In the genomic region with DNA sequence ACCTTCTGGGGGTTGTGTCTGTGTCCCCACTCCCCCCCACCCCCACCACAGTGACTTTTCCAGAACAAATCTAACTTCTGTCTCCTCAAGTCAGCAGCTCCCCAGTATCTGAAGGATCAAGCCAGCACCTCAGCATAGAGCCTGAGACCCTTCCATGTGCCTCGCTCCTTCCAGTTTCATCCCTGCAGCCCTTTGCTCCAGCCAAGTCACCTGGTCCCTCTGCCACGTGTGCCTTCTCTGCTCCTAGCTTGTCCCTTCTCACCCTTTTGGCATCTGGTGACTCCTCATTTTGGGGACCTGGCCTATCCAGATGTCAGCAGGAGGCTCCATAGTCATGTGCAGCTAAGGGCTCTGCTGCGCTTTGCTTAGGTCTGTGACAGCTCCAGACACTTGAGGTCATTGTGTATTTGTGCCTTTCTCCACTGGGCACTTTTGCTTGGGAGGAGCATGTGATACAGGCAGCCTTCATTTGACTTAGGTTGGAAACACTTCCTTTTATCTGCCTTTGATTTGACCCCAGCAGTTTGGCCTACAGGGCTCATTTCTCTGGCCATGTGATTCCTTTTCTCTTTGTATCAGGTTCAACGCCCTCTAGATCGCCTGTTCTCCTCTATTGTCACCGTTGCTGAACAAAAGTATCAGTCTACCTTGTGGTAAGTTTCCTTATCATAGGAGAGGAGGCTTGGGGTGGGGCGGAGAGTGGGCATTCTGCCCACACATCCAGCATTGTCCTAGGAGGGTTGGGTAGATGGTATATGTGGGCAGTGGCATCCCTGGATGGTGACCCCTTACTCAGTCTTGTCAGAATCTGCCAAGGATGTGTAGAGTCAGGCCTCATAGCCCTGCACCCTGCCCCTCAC, we compare ENCODE assay signal across 16 cellular contexts. TPM values are rescaled to one million over a fixed set of nuclear protein-coding genes. Genes with fewer than 3 reads are reported as not detected.
A peak's percentile ranks its signal among the peaks of the same experiment; 100 is the strongest.
DNase-seq lines count a peak whose midpoint lies in the region; ATAC-seq, FAIRE-seq and TF ChIP-seq lines count a peak whose summit lies in the region.
"Had no signal": no experiment of that assay in that cellular context is flagged by ENCODE, and none has a peak within 500 bp of the region (broad histone marks: within the 10 kb centered on the region; RNA-seq: fewer than 3 reads in every experiment).

No MANE protein-coding gene starts in this region.

- peak overlapping the region; percentile 89 for H3K27ac Mint-ChIP-seq in CD4-positive, alpha-beta T cell
- peak overlapping the region; percentile 96 for H3K27ac Mint-ChIP-seq in dendritic cell treated with granulocyte-macrophage colony-stimulating factor and Interleukin-4, amounts not matched to agents 40 ng/mL and 50 ng/mL, for 4 days

- H3K9me2 ChIP-seq in Karpas-422 (replicated peaks; ENCODE audit: insufficient read depth, low read length): no peaks in the 10 kb centered on the region

- POLR2A ChIA-PET in CD4-positive, alpha-beta T cell (lab: Charles Lee): interaction anchor here (4.0 kb wide), 1 partner anchor 8 kb away, joined by 39 read pairs; no protein-coding TSS in a partner anchor

- H3K9me3 Mint-ChIP-seq in CD4-positive, alpha-beta T cell: no peaks in the 10 kb centered on the region
- H3K9me3 Mint-ChIP-seq in dendritic cell treated with granulocyte-macrophage colony-stimulating factor and Interleukin-4, amounts not matched to agents 40 ng/mL and 50 ng/mL, for 4 days: no peaks in the 10 kb centered on the region

- peaks cover 62% of the 10 kb centered on the region for H3K4me1 ChIP-seq in Karpas-422 (ENCODE audit: low read length)

- no peak for TF ChIP-seq CTCF in CD4-positive, alpha-beta T cell (IDR thresholded peaks at IDR 0.05)

- no peak overlapping the region for H3K4me2 ChIP-seq in Karpas-422 (ENCODE audit: low read depth, low read length, poor library complexity, severe bottlenecking)

- no peaks in the 10 kb centered on the region for H4K20me1 ChIP-seq in Karpas-422 (ENCODE audit: insufficient read depth, low read depth, low read length)

- peaks cover 40% of the 10 kb centered on the region for H3K36me3 Mint-ChIP-seq in CD4-positive, alpha-beta T cell (ENCODE audit: low read depth)
- H3K36me3 Mint-ChIP-seq in dendritic cell treated with granulocyte-macrophage colony-stimulating factor and Interleukin-4, amounts not matched to agents 40 ng/mL and 50 ng/mL, for 4 days (ENCODE audit: low read depth): peaks cover 52% of the 10 kb centered on the region

- no peak for ATAC-seq in CD4-positive, alpha-beta T cell (ENCODE audit: poor library complexity)
- ATAC-seq in sciatic nerve (no peak), HG03565 (IDR thresholded peaks at IDR 0.05; ENCODE audit: unreplicated experiment) (no peak)
- ATAC-seq: PC-3 had no signal

- peaks cover 84% of the 10 kb centered on the region for H3K4me1 Mint-ChIP-seq in CD4-positive, alpha-beta T cell (ENCODE audit: low read depth)
- H3K4me1 Mint-ChIP-seq in dendritic cell treated with granulocyte-macrophage colony-stimulating factor and Interleukin-4, amounts not matched to agents 40 ng/mL and 50 ng/mL, for 4 days (ENCODE audit: low read depth): peaks cover 89% of the 10 kb centered on the region

- H3K4me3 ChIP-seq in Karpas-422 (ENCODE audit: low read length): no peak overlapping the region
- H3K4me3 ChIP-seq: MG63 had no signal

- CTCF ChIA-PET in CD4-positive, alpha-beta T cell (lab: Charles Lee): interaction anchor here (1.2 kb wide), 1 partner anchor 16 kb away, joined by 5 read pairs; no protein-coding TSS in a partner anchor

- no peaks in the 10 kb centered on the region for H3K9me3 ChIP-seq in CD4-positive, alpha-beta T cell (ENCODE audit: control insufficient read depth, low read length)
- H3K9me3 ChIP-seq in Karpas-422 (ENCODE audit: low read length): no peaks in the 10 kb centered on the region
- H3K9me3 ChIP-seq: MG63 had no signal

- intact Hi-C loops in CD4-positive, alpha-beta T cell (cut with DNase I, micrococcal nuclease): loop anchor here in 1 of 2 experiments (10.0 kb wide), 1 partner anchor 157 kb away; the partner anchor contains the start of gene ESRP2
- intact Hi-C loops in dendritic cell treated with granulocyte-macrophage colony-stimulating factor and Interleukin-4, amounts not matched to agents 40 ng/mL and 50 ng/mL, for 4 days (cut with micrococcal nuclease): no loop called here
- intact Hi-C loops in sciatic nerve (cut with DNase I): no loop called here

- no peak overlapping the region for H2AFZ ChIP-seq in Karpas-422 (ENCODE audit: low read length)

- peak overlapping the region; percentile 34 for H3K4me3 Mint-ChIP-seq in CD4-positive, alpha-beta T cell
- H3K4me3 Mint-ChIP-seq in dendritic cell treated with granulocyte-macrophage colony-stimulating factor and Interleukin-4, amounts not matched to agents 40 ng/mL and 50 ng/mL, for 4 days: peak overlapping the region; percentile 46

- H3K27me3 ChIP-seq in CD4-positive, alpha-beta T cell (ENCODE audit: control insufficient read depth, insufficient read depth, low read length): no peaks in the 10 kb centered on the region
- H3K27me3 ChIP-seq in Karpas-422 (ENCODE audit: low read length): no peaks in the 10 kb centered on the region
- H3K27me3 ChIP-seq: MG63 had no signal

- no peaks in the 10 kb centered on the region for H3K79me2 ChIP-seq in Karpas-422 (ENCODE audit: low read length)

- peaks cover 23% of the 10 kb centered on the region for H3K36me3 ChIP-seq in Karpas-422 (ENCODE audit: insufficient read depth, low read length)
- H3K36me3 ChIP-seq: MG63 had no signal

- H3K27ac ChIP-seq in CD4-positive, alpha-beta T cell (ENCODE audit: low read depth, low read length): peak overlapping the region; percentile 83
- peak overlapping the region; percentile 79 for H3K27ac ChIP-seq in Karpas-422 (ENCODE audit: low read length)

- no peak for DNase-seq in CD4-positive, alpha-beta T cell
- DNase-seq in Karpas-422: no peak
- DNase-seq in sciatic nerve (ENCODE audit: low spot score): peak; percentile 55
- no peak for DNase-seq in HTR-8/SVneo (ENCODE audit: insufficient read length, low spot score)
- no peak for DNase-seq in 8988T
- no peak for DNase-seq in NCI-H146 (lab: John Stamatoyannopoulos, UW)
- DNase-seq: GDM1; MG63; PC-3; stimulated activated CD4-positive, alpha-beta T cell treated with anti-CD3 and anti-CD28 coated beads, Interleukin-4, amount 100 ng/mL, for 1 hour; stimulated activated naive CD4-positive, alpha-beta T cell treated with Interleukin-2 at 50 U/mL for 16 hours; SW 1271 had no signal

- no peak overlapping the region for H3K9ac ChIP-seq in Karpas-422 (ENCODE audit: low read length)

- no peak for FAIRE-seq in HTR-8/SVneo (lab: Jason Lieb, UNC)
- FAIRE-seq: colon, H1 had no signal

- no peaks in the 10 kb centered on the region for H3K27me3 Mint-ChIP-seq in CD4-positive, alpha-beta T cell
- H3K27me3 Mint-ChIP-seq in dendritic cell treated with granulocyte-macrophage colony-stimulating factor and Interleukin-4, amounts not matched to agents 40 ng/mL and 50 ng/mL, for 4 days: no peaks in the 10 kb centered on the region

RNA-seq across cellular contexts. Expression of gene NFATC3, which starts 7.1 kb away (rescaled TPM):
- total RNA-seq in CD4-positive, alpha-beta T cell: 10 to 100 TPM; 84.8 to 94.4 TPM
- 39.1 and 72.3 TPM in 2 replicates for total RNA-seq in Karpas-422 (2014; rRNA removed; shearing (Covaris generic); ENCODE audit: low replicate concordance)
- 66.4 TPM for total RNA-seq in sciatic nerve

RNA-seq across cellular contexts. Expression of gene DUS2, which starts 55.0 kb away (rescaled TPM):
- total RNA-seq in CD4-positive, alpha-beta T cell: 10 to 100 TPM; 10.4 to 13.6 TPM
- 23.7 and 35.8 TPM in 2 replicates for total RNA-seq in Karpas-422 (2014; rRNA removed; shearing (Covaris generic); ENCODE audit: low replicate concordance)
- total RNA-seq in sciatic nerve: 14.7 TPM

RNA-seq across cellular contexts. Expression of gene DDX28, which starts 55.1 kb away (rescaled TPM):
- total RNA-seq in CD4-positive, alpha-beta T cell: 10 to 100 TPM; 18.9 to 19.4 TPM
- total RNA-seq in Karpas-422 (2014; rRNA removed; shearing (Covaris generic); ENCODE audit: low replicate concordance): 10.8 and 20.9 TPM in 2 replicates
- 6.3 TPM for total RNA-seq in sciatic nerve
